12 cellular contexts compared by ENCODE assay signal in the genomic region with DNA sequence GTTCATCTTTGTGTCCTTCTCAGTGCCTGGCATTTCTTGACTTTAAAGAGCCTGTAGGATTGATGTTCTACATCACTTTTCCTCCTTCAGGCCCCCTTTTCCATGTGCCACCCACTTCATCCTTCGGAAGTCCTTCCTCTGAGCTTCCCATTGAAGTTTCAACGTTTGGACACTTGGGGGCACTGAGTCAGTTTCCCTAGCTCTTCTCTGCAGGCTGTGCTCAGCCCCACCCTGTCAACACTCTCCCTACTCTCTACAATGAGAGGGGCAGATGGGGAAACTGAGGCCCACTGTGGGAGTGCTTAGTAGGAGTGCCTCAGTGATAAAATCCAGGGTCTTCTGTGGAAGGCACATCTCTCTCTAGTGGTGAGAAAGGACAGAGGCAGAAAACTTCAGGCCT. TPM values are rescaled to one million over a fixed set of nuclear protein-coding genes. Genes with fewer than 3 reads are reported as not detected.
DNase-seq lines count a peak whose midpoint lies in the region; ATAC-seq and TF ChIP-seq lines count a peak whose summit lies in the region.
"Had no signal": no experiment of that assay in that cellular context is flagged by ENCODE, and none has a peak within 500 bp of the region (broad histone marks: within the 10 kb centered on the region; RNA-seq: fewer than 3 reads in every experiment).

No MANE protein-coding gene starts in this region.

- CTCF ChIA-PET in Panc1 (lab: Charles Lee) = interaction anchor here (0.8 to 1.3 kb wide), 4 partner anchors 11 to 27 kb away, joined by 3 to 8 read pairs (median 6); a partner anchor contains a TSS

- H3K4me1 ChIP-seq in Panc1 (ENCODE audit: control insufficient read depth, insufficient read depth, low read length) = peaks cover 3% of the 10 kb centered on the region; the same call in 1 of the 2 replicates
- H3K4me1 ChIP-seq: adrenal gland, parathyroid adenoma had no signal

- no peaks in the 10 kb centered on the region for H3K36me3 ChIP-seq in Panc1 (ENCODE audit: control insufficient read depth, insufficient read depth, low read length)
- H3K36me3 ChIP-seq: adrenal gland, WERI-Rb-1 had no signal

- peaks cover 22% of the 10 kb centered on the region for H3K27me3 ChIP-seq in Panc1 (ENCODE audit: control insufficient read depth, insufficient read depth, low read length)
- H3K27me3 ChIP-seq in layer of hippocampus (ENCODE audit: control insufficient read depth, insufficient read depth, low read length) = no peaks in the 10 kb centered on the region

- intact Hi-C loops in Panc1 (cut with micrococcal nuclease; ENCODE audit: unreplicated experiment) = no loop called here

- DNase-seq in EL = peak; percentile 14
- DNase-seq in Panc1 (ENCODE audit: low read depth, low spot score) = no peak
- DNase-seq in putamen (ENCODE audit: low spot score) = no peak
- no peak for DNase-seq in GM20000 (ENCODE audit: low spot score)
- no peak for DNase-seq in ureter (ENCODE audit: low spot score)
- DNase-seq: adrenal gland, GF-D8, hippocampal formation, NCI-H524 treated with DMSO at 0.1 percent for 48 hours, WERI-Rb-1 had no signal

- TF ChIP-seq CTCF in Panc1 (IDR thresholded peaks at IDR 0.05) (peak; percentile 62), GM20000 (IDR thresholded peaks at IDR 0.05; ENCODE audit: extremely low read depth, missing control alignments) (no peak)

- no peak overlapping the region for H3K4me3 ChIP-seq in Panc1 (ENCODE audit: low read depth in 2 of 2, low read length in 2 of 2)
- H3K4me3 ChIP-seq: adrenal gland had no signal

- no peak overlapping the region for H3K27ac ChIP-seq in Panc1 (ENCODE audit: low read length)
- peak overlapping the region; percentile 66 for H3K27ac ChIP-seq in layer of hippocampus (ENCODE audit: low read depth, low read length)
- H3K27ac ChIP-seq: adrenal gland, parathyroid adenoma, WERI-Rb-1 had no signal

- in situ Hi-C loops in Panc1 (cut with HindIII; ENCODE audit: low pct_unique_long_range_greater_than_20kb, low sequenced_read_pairs) = no loop called here

- no peaks in the 10 kb centered on the region for H3K9me3 ChIP-seq in Panc1 (ENCODE audit: control insufficient read depth, insufficient read depth, low read depth, low read length)
- H3K9me3 ChIP-seq: adrenal gland had no signal

- POLR2A ChIA-PET in Panc1 (lab: Charles Lee) = no interaction called here

- ATAC-seq in Panc1 = peak; percentile 63; the same call in 1 of the 2 replicates

- BruUV-seq in Panc1 (replicated peaks; lab: Mats Ljungman, UMichigan) = no TSS peak

RNA-seq across cellular contexts. Expression of a gene that starts 11.9 kb away (rescaled TPM):
- total RNA-seq in Panc1 (2021; ENCODE audit: unreplicated experiment) = 0.08 TPM
- not detected for polyA plus RNA-seq in Panc1 (2012; ENCODE audit: insufficient read length)
- not detected for total RNA-seq in ureter

RNA-seq across cellular contexts. Expression of a gene that starts 23.3 kb away (rescaled TPM):
- not detected for total RNA-seq in Panc1 (2021; ENCODE audit: unreplicated experiment)
- not detected for polyA plus RNA-seq in Panc1 (2012; ENCODE audit: insufficient read length)
- total RNA-seq in ureter = not detected

RNA-seq across cellular contexts. Expression of a gene that starts 26.3 kb away (rescaled TPM):
- total RNA-seq in Panc1 (2021; ENCODE audit: unreplicated experiment) (4.4 TPM), ureter (11.1 TPM)
- polyA plus RNA-seq in Panc1 (2012; ENCODE audit: insufficient read length) = 2.5 TPM

RNA-seq across cellular contexts. Expression of a gene that starts 40.3 kb away (rescaled TPM):
- total RNA-seq in Panc1 (2021; ENCODE audit: unreplicated experiment) = 18.8 TPM
- 29.5 TPM for polyA plus RNA-seq in Panc1 (2012; ENCODE audit: insufficient read length)
- 22.4 TPM for total RNA-seq in ureter

RNA-seq across cellular contexts. Expression of a gene that starts 57.5 kb away (rescaled TPM):
- total RNA-seq in Panc1 (2021; ENCODE audit: unreplicated experiment) (0.15 TPM), ureter (41.2 TPM)
- polyA plus RNA-seq in Panc1 (2012; ENCODE audit: insufficient read length) = 0.67 TPM
